Comparison of ENCODE assay signal across 19 cellular contexts in the genomic region with DNA sequence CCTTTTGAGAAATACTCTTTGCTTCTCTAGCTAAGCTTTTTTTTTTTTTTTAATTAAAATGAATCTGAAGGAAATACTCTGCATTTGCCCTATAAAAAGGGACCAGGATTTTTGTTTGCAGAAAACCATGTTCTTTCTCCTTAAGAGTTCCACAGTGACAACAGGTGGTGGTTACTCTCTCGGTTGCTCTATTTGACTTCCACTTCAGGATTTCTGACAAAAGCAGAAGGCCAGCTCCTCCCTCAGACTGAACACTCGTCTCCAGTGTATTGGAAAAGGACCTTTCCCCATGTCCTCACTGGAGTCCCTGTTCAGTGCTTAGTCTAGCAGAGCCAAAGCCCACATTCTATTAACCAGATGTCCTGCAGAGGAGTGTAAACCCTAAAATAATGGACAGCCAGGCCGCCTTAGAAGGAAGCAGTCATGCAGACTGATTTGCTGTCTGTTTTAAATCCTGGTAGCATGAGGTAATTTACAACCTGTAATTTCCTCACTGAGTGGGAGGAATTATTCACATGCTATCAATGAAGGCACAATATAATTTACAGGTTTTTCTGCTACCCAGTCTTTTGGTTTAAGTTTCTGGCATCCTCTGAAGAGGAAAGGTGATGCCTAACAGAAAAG.
DNase-seq lines count a peak whose midpoint lies in the region; ATAC-seq lines count a peak whose summit lies in the region.
"Had no signal": no experiment of that assay in that cellular context is flagged by ENCODE, and none has a peak within 500 bp of the region (broad histone marks: within the 10 kb centered on the region; RNA-seq: fewer than 3 reads in every experiment).

No MANE protein-coding gene starts in this region.

- no peak overlapping the region for H3K4me3 Mint-ChIP-seq in stimulated activated memory B cell treated with anti-CD40 and anti-IgM and Interleukin-4, amounts not matched to agents 10 μg/mL and 1 μg/mL and 100 μg/mL, for 72 hours
- H3K4me3 Mint-ChIP-seq: activated CD4-positive, alpha-beta memory T cell treated with anti-CD3 and anti-CD28 coated beads, Interleukin-2, amount 10 ng/mL, durations not matched to agents 7 days and 5 days; CD4-positive, alpha-beta memory T cell had no signal

- peak overlapping the region; percentile 41 for H3K27ac Mint-ChIP-seq in stimulated activated memory B cell treated with anti-CD40 and anti-IgM and Interleukin-4, amounts not matched to agents 10 μg/mL and 1 μg/mL and 100 μg/mL, for 72 hours
- no peak overlapping the region for H3K27ac Mint-ChIP-seq in activated naive CD4-positive, alpha-beta T cell treated with anti-CD3 and anti-CD28 coated beads, Interleukin-2, amount 50 U/mL, for 72 hours
- H3K27ac Mint-ChIP-seq: activated CD4-positive, alpha-beta memory T cell treated with anti-CD3 and anti-CD28 coated beads, Interleukin-2, amount 10 ng/mL, durations not matched to agents 7 days and 5 days; activated T-helper 2 cell treated with anti-CD3 and anti-CD28 coated beads, Interferon-gamma antibody, Interleukin-2, Interleukin-4, amounts not matched to agents 10 μg/mL and 5 μg/mL and 100 μg/mL, durations not matched to agents 14 hours and 24 hours and 36 hours; CD4-positive, alpha-beta memory T cell; progenitor cell of endocrine pancreas had no signal

- no peaks in the 10 kb centered on the region for H3K27me3 Mint-ChIP-seq in stimulated activated memory B cell treated with anti-CD40 and anti-IgM and Interleukin-4, amounts not matched to agents 10 μg/mL and 1 μg/mL and 100 μg/mL, for 72 hours
- H3K27me3 Mint-ChIP-seq: activated CD4-positive, alpha-beta memory T cell treated with anti-CD3 and anti-CD28 coated beads, Interleukin-2, amount 10 ng/mL, durations not matched to agents 7 days and 5 days; CD4-positive, alpha-beta memory T cell had no signal

- peak; percentile 31 for DNase-seq in NCI-H82 (lab: John Stamatoyannopoulos, UW)
- DNase-seq in NCI-H82 treated with DMSO at 0.1 percent for 48 hours (lab: John Stamatoyannopoulos, UW; ENCODE audit: unreplicated experiment) = no peak
- DNase-seq in NCI-H2196 treated with DMSO at 0.1 percent for 48 hours (lab: John Stamatoyannopoulos, UW; ENCODE audit: unreplicated experiment) = peak; percentile 71
- DNase-seq in ecto neural progenitor cell (ENCODE audit: low spot score) = peak; percentile 46
- no peak for DNase-seq in activated naive CD4-positive, alpha-beta T cell treated with anti-CD3 and anti-CD28 coated beads, Interleukin-2, amount 50 U/mL, for 72 hours (ENCODE audit: low spot score in 2 of 2)
- DNase-seq in epidermal melanocyte (ENCODE audit: insufficient read length, low spot score) = no peak
- DNase-seq: activated CD4-positive, alpha-beta memory T cell treated with anti-CD3 and anti-CD28 coated beads, Interleukin-2, amount 10 ng/mL, durations not matched to agents 7 days and 5 days; CD4-positive, alpha-beta memory T cell; effector CD8-positive, alpha-beta T cell; foreskin fibroblast; GF-D8; NCI-H1930; RPMI8226; stimulated activated CD8-positive, alpha-beta memory T cell treated with anti-CD3 and anti-CD28 coated beads, Interleukin-4, amount 100 ng/mL, for 48 hours; transverse colon had no signal

- no peak for ATAC-seq in stimulated activated memory B cell treated with anti-CD40 and anti-IgM and Interleukin-4, amounts not matched to agents 10 μg/mL and 1 μg/mL and 100 μg/mL, for 72 hours
- ATAC-seq in activated naive CD4-positive, alpha-beta T cell treated with anti-CD3 and anti-CD28 coated beads, Interleukin-2, amount 50 U/mL, for 72 hours = no peak
- ATAC-seq in GM21515 (IDR thresholded peaks at IDR 0.05; ENCODE audit: unreplicated experiment) = no peak

- H3K4me1 Mint-ChIP-seq in stimulated activated memory B cell treated with anti-CD40 and anti-IgM and Interleukin-4, amounts not matched to agents 10 μg/mL and 1 μg/mL and 100 μg/mL, for 72 hours = peaks cover 44% of the 10 kb centered on the region
- H3K4me1 Mint-ChIP-seq: activated CD4-positive, alpha-beta memory T cell treated with anti-CD3 and anti-CD28 coated beads, Interleukin-2, amount 10 ng/mL, durations not matched to agents 7 days and 5 days; CD4-positive, alpha-beta memory T cell had no signal

- H3K9me3 Mint-ChIP-seq in stimulated activated memory B cell treated with anti-CD40 and anti-IgM and Interleukin-4, amounts not matched to agents 10 μg/mL and 1 μg/mL and 100 μg/mL, for 72 hours = no peaks in the 10 kb centered on the region
- peaks cover 4 to 20% of the 10 kb centered on the region in 2 donors for H3K9me3 Mint-ChIP-seq in activated naive CD4-positive, alpha-beta T cell treated with anti-CD3 and anti-CD28 coated beads, Interleukin-2, amount 50 U/mL, for 72 hours

- H3K36me3 Mint-ChIP-seq in stimulated activated memory B cell treated with anti-CD40 and anti-IgM and Interleukin-4, amounts not matched to agents 10 μg/mL and 1 μg/mL and 100 μg/mL, for 72 hours = no peaks in the 10 kb centered on the region
- H3K36me3 Mint-ChIP-seq in activated naive CD4-positive, alpha-beta T cell treated with anti-CD3 and anti-CD28 coated beads, Interleukin-2, amount 50 U/mL, for 72 hours = peaks cover 0 to 4% of the 10 kb centered on the region in 2 donors
- H3K36me3 Mint-ChIP-seq: CD4-positive, alpha-beta memory T cell had no signal

Comparison
In these comparisons a context has a peak if more than half of its experiments do, and no peak if none do; other contexts are left out.
1. DNase-seq: peak in NCI-H82 (single experiment), NCI-H2196 treated with DMSO at 0.1 percent for 48 hours (single experiment) and ecto neural progenitor cell (single experiment); none in NCI-H82 treated with DMSO at 0.1 percent for 48 hours (single experiment), activated naive CD4-positive, alpha-beta T cell treated with anti-CD3 and anti-CD28 coated beads, Interleukin-2, amount 50 U/mL, for 72 hours (0 of 2) and epidermal melanocyte (single experiment).